ENCODE assay signal across 1 cellular context in the genomic region with DNA sequence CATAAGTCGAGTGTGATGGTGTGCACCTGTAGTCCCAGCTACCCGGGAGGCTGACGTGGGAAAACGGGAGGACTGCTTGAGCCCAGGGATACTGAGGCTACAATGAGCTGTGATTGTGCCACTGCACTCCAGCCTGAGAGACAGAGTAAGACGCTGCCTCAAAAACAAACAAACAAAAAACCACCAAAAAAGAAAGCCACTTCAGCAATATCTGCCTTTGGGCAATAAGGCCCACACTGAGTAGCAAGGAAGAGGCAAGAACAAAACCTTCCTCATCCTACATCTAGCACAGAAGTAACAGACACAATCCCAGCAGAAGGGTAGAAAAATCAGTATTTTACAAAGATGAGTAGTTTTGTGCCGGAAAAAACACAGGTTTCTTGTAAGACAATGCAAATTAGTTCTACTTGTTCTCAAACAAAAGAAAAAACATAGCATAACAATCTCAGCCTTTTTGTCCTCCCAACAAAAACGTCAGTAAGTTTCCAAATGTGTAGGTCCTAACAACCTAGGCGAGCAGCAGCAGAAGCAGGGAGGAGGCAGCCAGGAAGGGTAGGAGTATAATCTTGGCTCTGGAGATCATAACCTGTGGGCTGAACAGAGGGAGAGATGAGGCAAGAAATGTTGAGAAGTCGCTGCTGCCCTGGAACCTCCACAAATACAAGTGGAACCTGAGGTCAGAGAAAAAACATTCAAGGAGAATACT.
TF ChIP-seq lines count a peak whose summit lies in the region.

No MANE protein-coding gene starts in this region.

TF ChIP-seq in neural cell, 6 proteins besides CTCF, POLR2A, EP300 and RAD21 (continued from another document):
- TF ChIP-seq, protein P1, sequence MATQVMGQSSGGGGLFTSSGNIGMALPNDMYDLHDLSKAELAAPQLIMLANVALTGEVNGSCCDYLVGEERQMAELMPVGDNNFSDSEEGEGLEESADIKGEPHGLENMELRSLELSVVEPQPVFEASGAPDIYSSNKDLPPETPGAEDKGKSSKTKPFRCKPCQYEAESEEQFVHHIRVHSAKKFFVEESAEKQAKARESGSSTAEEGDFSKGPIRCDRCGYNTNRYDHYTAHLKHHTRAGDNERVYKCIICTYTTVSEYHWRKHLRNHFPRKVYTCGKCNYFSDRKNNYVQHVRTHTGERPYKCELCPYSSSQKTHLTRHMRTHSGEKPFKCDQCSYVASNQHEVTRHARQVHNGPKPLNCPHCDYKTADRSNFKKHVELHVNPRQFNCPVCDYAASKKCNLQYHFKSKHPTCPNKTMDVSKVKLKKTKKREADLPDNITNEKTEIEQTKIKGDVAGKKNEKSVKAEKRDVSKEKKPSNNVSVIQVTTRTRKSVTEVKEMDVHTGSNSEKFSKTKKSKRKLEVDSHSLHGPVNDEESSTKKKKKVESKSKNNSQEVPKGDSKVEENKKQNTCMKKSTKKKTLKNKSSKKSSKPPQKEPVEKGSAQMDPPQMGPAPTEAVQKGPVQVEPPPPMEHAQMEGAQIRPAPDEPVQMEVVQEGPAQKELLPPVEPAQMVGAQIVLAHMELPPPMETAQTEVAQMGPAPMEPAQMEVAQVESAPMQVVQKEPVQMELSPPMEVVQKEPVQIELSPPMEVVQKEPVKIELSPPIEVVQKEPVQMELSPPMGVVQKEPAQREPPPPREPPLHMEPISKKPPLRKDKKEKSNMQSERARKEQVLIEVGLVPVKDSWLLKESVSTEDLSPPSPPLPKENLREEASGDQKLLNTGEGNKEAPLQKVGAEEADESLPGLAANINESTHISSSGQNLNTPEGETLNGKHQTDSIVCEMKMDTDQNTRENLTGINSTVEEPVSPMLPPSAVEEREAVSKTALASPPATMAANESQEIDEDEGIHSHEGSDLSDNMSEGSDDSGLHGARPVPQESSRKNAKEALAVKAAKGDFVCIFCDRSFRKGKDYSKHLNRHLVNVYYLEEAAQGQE (IDR thresholded peaks at IDR 0.05; ENCODE audit: borderline replicate concordance), result no peak
- TF ChIP-seq MXI1 (conservative IDR thresholded peaks at IDR 0.05; ENCODE audit: poor library complexity, severe bottlenecking) (no peak), TAF1 (IDR thresholded peaks at IDR 0.05; ENCODE audit: low read depth) (no peak)
TF ChIP-seq in neural cell: peak in this region for 0.
